11 cellular contexts compared by ENCODE assay signal in the genomic region with DNA sequence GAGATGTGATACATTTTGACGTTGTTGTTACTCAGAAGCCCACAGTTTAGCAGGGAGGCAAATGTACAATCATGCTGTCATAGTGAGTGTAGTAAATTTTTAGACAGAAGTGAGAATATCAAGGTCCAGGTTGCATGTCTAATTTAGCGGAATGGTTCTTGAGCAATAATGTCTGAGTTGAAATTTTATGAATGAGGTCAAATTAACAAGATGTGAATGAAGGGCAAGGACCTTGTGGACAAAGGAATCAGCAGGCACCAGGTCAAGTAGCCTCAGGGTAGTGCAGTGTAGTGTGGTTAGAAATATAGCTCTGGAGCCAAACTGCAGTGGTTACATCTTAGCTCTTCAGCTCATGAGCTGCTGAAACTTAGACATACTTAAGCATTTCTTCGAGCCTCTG. TPM values are rescaled to one million over a fixed set of nuclear protein-coding genes. Genes with fewer than 3 reads are reported as not detected.
DNase-seq lines count a peak whose midpoint lies in the region; ATAC-seq and TF ChIP-seq lines count a peak whose summit lies in the region.
"Had no signal": no experiment of that assay in that cellular context is flagged by ENCODE, and none has a peak within 500 bp of the region (broad histone marks: within the 10 kb centered on the region; RNA-seq: fewer than 3 reads in every experiment).

No MANE protein-coding gene starts in this region.

- H3K27ac Mint-ChIP-seq in Calu3 (ENCODE audit: unreplicated experiment) = peak overlapping the region; percentile 50
- H3K27ac Mint-ChIP-seq in central memory CD8-positive, alpha-beta T cell (ENCODE audit: low read depth) = peak overlapping the region; percentile 78
- peak overlapping the region; percentile 79 for H3K27ac Mint-ChIP-seq in neural crest cell (ENCODE audit: unreplicated experiment)

- no peaks in the 10 kb centered on the region for H3K27me3 Mint-ChIP-seq in Calu3 (ENCODE audit: unreplicated experiment)
- H3K27me3 Mint-ChIP-seq in central memory CD8-positive, alpha-beta T cell = no peaks in the 10 kb centered on the region
- no peaks in the 10 kb centered on the region for H3K27me3 Mint-ChIP-seq in neural crest cell (ENCODE audit: low read depth)

- peaks cover 2% of the 10 kb centered on the region for H3K9me3 Mint-ChIP-seq in Calu3 (ENCODE audit: low read depth, unreplicated experiment)
- no peaks in the 10 kb centered on the region for H3K9me3 Mint-ChIP-seq in central memory CD8-positive, alpha-beta T cell
- peaks cover 5% of the 10 kb centered on the region for H3K9me3 Mint-ChIP-seq in neural crest cell

- DNase-seq in Calu3 (no peak), NCI-H146 treated with DMSO at 0.1 percent for 48 hours (lab: John Stamatoyannopoulos, UW; ENCODE audit: unreplicated experiment) (peak; percentile 24), neural crest cell (ENCODE audit: low read depth, low spot score) (no peak), HUDEP-2 (lab: John Stamatoyannopoulos, UW; ENCODE audit: unreplicated experiment in 76 of 76) (no peak), NCI-H2029 treated with DMSO at 0.1 percent for 48 hours (lab: John Stamatoyannopoulos, UW) (no peak)
- DNase-seq in central memory CD8-positive, alpha-beta T cell (ENCODE audit: low spot score in 2 of 2) = no peak
- DNase-seq: anterior cingulate cortex, gastrocnemius medialis, thyroid gland had no signal

- ATAC-seq in central memory CD8-positive, alpha-beta T cell (replicated peaks; ENCODE audit: extremely low read depth, poor library complexity, severe bottlenecking) = no peak
- no peak for ATAC-seq in HG03342 (IDR thresholded peaks at IDR 0.05; ENCODE audit: unreplicated experiment)

- H3K36me3 Mint-ChIP-seq in Calu3 (ENCODE audit: insufficient read depth, unreplicated experiment) = peaks cover 5% of the 10 kb centered on the region
- peaks cover 2% of the 10 kb centered on the region for H3K36me3 Mint-ChIP-seq in central memory CD8-positive, alpha-beta T cell (ENCODE audit: insufficient read depth)
- peaks cover 2% of the 10 kb centered on the region for H3K36me3 Mint-ChIP-seq in neural crest cell (ENCODE audit: low read depth)
- H3K36me3 Mint-ChIP-seq: IgD-negative memory B cell had no signal

- TF ChIP-seq CTCF in Calu3 (IDR thresholded peaks at IDR 0.05; ENCODE audit: unreplicated experiment) (no peak), neural crest cell (conservative IDR thresholded peaks at IDR 0.05) (no peak)

- no peak overlapping the region for H3K4me3 Mint-ChIP-seq in Calu3 (ENCODE audit: low read depth, unreplicated experiment)
- H3K4me3 Mint-ChIP-seq in central memory CD8-positive, alpha-beta T cell = no peak overlapping the region
- no peak overlapping the region for H3K4me3 Mint-ChIP-seq in neural crest cell

- H3K4me1 Mint-ChIP-seq in Calu3 (ENCODE audit: low read depth, unreplicated experiment) = peaks cover 42% of the 10 kb centered on the region
- H3K4me1 Mint-ChIP-seq in central memory CD8-positive, alpha-beta T cell = peaks cover 59% of the 10 kb centered on the region
- H3K4me1 Mint-ChIP-seq in neural crest cell = peaks cover 24% of the 10 kb centered on the region

- CTCF ChIA-PET in Calu3 (lab: Charles Lee) = no interaction called here

- intact Hi-C loops in Calu3 (cut with micrococcal nuclease; ENCODE audit: unreplicated experiment) = no loop called here

- no TSS peak for BruUV-seq in Calu3 (replicated peaks; lab: Mats Ljungman, UMichigan)

RNA-seq across cellular contexts. Expression of a gene that starts 36.2 kb away (rescaled TPM):
- total RNA-seq in Calu3 (2022) (not detected in 2 replicates), neural crest cell (not detected in 2 replicates)
